In the genomic region with DNA sequence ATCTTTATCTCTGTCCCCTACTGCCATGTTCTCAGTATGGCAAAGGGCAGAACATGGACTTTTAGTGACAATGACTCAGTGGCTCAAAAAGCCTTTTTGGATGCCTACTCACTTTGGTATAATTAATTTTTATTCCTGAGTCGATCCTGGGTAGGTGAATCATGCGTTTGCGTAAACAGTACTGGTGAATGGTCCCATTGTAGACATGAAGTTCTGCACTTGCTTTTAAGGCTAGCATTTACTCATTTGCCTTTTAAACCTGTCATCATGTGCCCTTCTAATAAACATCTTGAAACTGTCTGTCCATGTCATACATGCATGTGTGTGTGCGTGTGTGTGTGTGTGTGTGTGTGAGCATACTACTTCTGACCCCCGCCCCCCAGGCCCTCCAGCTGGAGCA, we compare ENCODE assay signal across 19 cellular contexts.
A peak's percentile ranks its signal among the peaks of the same experiment; 100 is the strongest.
DNase-seq lines count a peak whose midpoint lies in the region; ATAC-seq and TF ChIP-seq lines count a peak whose summit lies in the region.
"Had no signal": no experiment of that assay in that cellular context is flagged by ENCODE, and none has a peak within 500 bp of the region (broad histone marks: within the 10 kb centered on the region; RNA-seq: fewer than 3 reads in every experiment).

No MANE protein-coding gene starts in this region.

- DNase-seq in BJ (ENCODE audit: low read depth): peak; percentile 83
- DNase-seq in HCEC 1CT: peak; percentile 73
- peak; percentile 54 for DNase-seq in SW480 (ENCODE audit: low spot score)
- DNase-seq in foreskin fibroblast: peak; percentile 86 to 90
- DNase-seq in occipital lobe (lab: John Stamatoyannopoulos, UW): no peak
- no peak for DNase-seq in HAP-1 (ENCODE audit: low spot score in 2 of 2)
- DNase-seq: activated CD4-positive, alpha-beta T cell treated with anti-CD3 and anti-CD28 coated beads for 36 hours; activated CD8-positive, alpha-beta memory T cell treated with anti-CD3 and anti-CD28 coated beads, Interleukin-2, amount 50 U/mL, for 48 hours; BE2C; DMS 273 treated with DMSO at 0.1 percent for 48 hours; naive thymus-derived CD4-positive, alpha-beta T cell; NCI-H187; NCI-H446; SIG-M5; stimulated activated CD4-positive, alpha-beta T cell treated with anti-CD3 and anti-CD28 coated beads, Interleukin-4, amount 100 ng/mL, for 1 hour had no signal

- in situ Hi-C loops in HAP-1 (cut with MboI; ENCODE audit: low sequenced_read_pairs): no loop called here

- ATAC-seq in GM18858 (IDR thresholded peaks at IDR 0.05; ENCODE audit: unreplicated experiment) (no peak), HG03442 (IDR thresholded peaks at IDR 0.05; ENCODE audit: unreplicated experiment) (no peak)
- ATAC-seq: activated CD4-positive, alpha-beta T cell treated with anti-CD3 and anti-CD28 coated beads for 36 hours; naive thymus-derived CD4-positive, alpha-beta T cell had no signal

- H3K27me3 ChIP-seq in BJ (ENCODE audit: control insufficient read depth, insufficient read depth, low read length) (no peaks in the 10 kb centered on the region), HAP-1 (ENCODE audit: low read depth) (no peaks in the 10 kb centered on the region)

- no peak overlapping the region for H3K4me3 ChIP-seq in BJ (ENCODE audit: low read depth, low read length)
- H3K4me3 ChIP-seq in foreskin fibroblast (ENCODE audit: low read depth in 1 of 2, low read length in 2 of 2): no peak overlapping the region
- H3K4me3 ChIP-seq in HAP-1: no peak overlapping the region
- H3K4me3 ChIP-seq: lung had no signal

- POLR2A ChIA-PET in BJ (lab: Charles Lee): no interaction called here

- no peaks in the 10 kb centered on the region for H3K36me3 ChIP-seq in BJ (ENCODE audit: control insufficient read depth, insufficient read depth, low read length)
- no peaks in the 10 kb centered on the region for H3K36me3 ChIP-seq in HAP-1 (replicated peaks)
- H3K36me3 ChIP-seq: BE2C had no signal

- no peak for TF ChIP-seq CTCF in BJ (IDR thresholded peaks at IDR 0.05; ENCODE audit: insufficient read depth, low read depth, low read length)
- TF ChIP-seq CTCF in foreskin fibroblast (IDR thresholded peaks at IDR 0.05; ENCODE audit: low read depth, low read length): no peak

- no peaks in the 10 kb centered on the region for H3K4me1 ChIP-seq in HAP-1
- H3K4me1 ChIP-seq: BE2C, parathyroid adenoma had no signal

- CTCF ChIA-PET in BJ (lab: Yijun Ruan, JAX): interaction anchor here (0.9 kb wide), 1 partner anchor 44 kb away, joined by 4 read pairs; no protein-coding TSS in a partner anchor

- no peaks in the 10 kb centered on the region for H3K9me3 ChIP-seq in HAP-1
- H3K9me3 ChIP-seq: BE2C had no signal

Comparison
In these comparisons a context has a peak if more than half of its experiments do, and no peak if none do; other contexts are left out.
1. DNase-seq: peak in BJ (single experiment), HCEC 1CT (single experiment), SW480 (single experiment) and foreskin fibroblast (2 of 2); none in occipital lobe (single experiment) and HAP-1 (0 of 2).